In the genomic region with DNA sequence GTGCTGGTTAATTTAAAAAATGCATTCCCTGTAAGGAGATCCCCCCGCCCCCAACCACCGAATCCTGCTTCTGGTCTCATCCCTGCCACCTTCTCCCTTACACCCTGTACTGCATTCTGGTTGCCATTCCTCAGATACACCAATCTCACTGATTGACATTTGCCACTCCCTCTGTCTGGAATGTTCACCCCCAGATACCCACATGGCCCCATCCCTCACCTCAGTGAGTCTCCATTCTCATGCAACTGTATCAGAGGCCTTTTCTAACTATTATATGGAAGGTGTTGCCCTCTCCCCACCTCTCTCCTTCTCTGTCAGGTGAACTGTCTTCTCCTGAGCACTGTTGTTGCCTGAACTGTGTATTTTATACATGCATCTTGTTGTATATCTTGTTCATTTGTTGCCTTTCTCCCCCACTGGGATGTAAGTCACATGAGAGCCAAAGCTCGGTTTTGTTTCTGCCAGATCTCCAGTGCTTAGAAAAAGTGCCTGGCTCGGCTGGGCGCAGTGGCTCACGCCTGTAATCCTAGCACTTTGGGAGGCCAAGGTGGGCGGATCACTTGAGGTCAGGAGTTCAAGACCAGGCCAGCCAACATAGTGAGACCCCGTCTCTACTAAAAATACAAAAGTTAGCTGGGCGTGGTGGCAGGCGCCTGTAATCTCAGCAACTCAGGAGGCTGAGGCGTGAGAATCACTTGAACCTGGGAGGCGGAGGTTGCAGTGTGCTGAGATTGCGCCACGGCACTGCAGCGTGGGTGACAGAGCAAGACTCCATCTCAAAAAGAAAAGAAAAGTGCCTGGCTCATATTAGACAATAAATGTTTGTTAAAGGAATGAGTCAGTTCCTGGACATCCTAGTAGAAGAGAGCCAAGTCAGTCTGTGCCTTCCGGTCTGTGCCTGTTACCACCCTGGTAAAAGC, we compare ENCODE assay signal across 9 cellular contexts.
DNase-seq lines count a peak whose midpoint lies in the region; ATAC-seq and TF ChIP-seq lines count a peak whose summit lies in the region.
"Had no signal": no experiment of that assay in that cellular context is flagged by ENCODE, and none has a peak within 500 bp of the region (broad histone marks: within the 10 kb centered on the region; RNA-seq: fewer than 3 reads in every experiment).

No MANE protein-coding gene starts in this region.

- POLR2A ChIA-PET in CD8-positive, alpha-beta memory T cell (lab: Charles Lee) = no interaction called here

- H3K36me3 Mint-ChIP-seq in CD8-positive, alpha-beta memory T cell = peaks cover 0 to 31% (median 3%) of the 10 kb centered on the region in 3 donors

- H3K27me3 ChIP-seq in CD8-positive, alpha-beta memory T cell (ENCODE audit: insufficient read depth, low read length, poor library complexity, severe bottlenecking) = no peaks in the 10 kb centered on the region
- H3K27me3 ChIP-seq: thyroid gland had no signal

- no peak for DNase-seq in CD8-positive, alpha-beta memory T cell
- DNase-seq in RPMI7951 (ENCODE audit: low read depth) (peak; percentile 79), epithelial cell of esophagus (ENCODE audit: low read depth) (peak; percentile 89), omental fat pad (ENCODE audit: low spot score) (no peak), DMS153 (lab: John Stamatoyannopoulos, UW) (no peak), ureter (ENCODE audit: low spot score) (no peak)
- DNase-seq in NK-92 treated with Interleukin-12 subunit alpha and Interleukin-12 subunit beta, amount 100 ng/mL, for 24 hours (lab: John Stamatoyannopoulos, UW) = no peak

- H3K4me1 Mint-ChIP-seq in CD8-positive, alpha-beta memory T cell = peaks cover 80 to 97% (median 92%) of the 10 kb centered on the region in 3 donors

- H3K27ac Mint-ChIP-seq in CD8-positive, alpha-beta memory T cell = peak overlapping the region in 7 of 8 donors; percentile 40 to 85 (median 73)

- H3K9me3 Mint-ChIP-seq in CD8-positive, alpha-beta memory T cell = no peaks in the 10 kb centered on the region

- H3K4me1 ChIP-seq in CD8-positive, alpha-beta memory T cell (ENCODE audit: insufficient read depth, low read length) = peaks cover 62% of the 10 kb centered on the region

- H3K4me3 Mint-ChIP-seq in CD8-positive, alpha-beta memory T cell = peak overlapping the region; percentile 4 to 79 (median 25)

- CTCF ChIA-PET in CD8-positive, alpha-beta memory T cell (lab: Charles Lee) = no interaction called here

- H3K36me3 ChIP-seq in CD8-positive, alpha-beta memory T cell (ENCODE audit: insufficient read depth, low read length) = no peaks in the 10 kb centered on the region
- H3K36me3 ChIP-seq: thyroid gland had no signal

- peak; percentile 62 for ATAC-seq in omental fat pad (ENCODE audit: low FRiP score)
- no peak for ATAC-seq in HG02678 (IDR thresholded peaks at IDR 0.05; ENCODE audit: unreplicated experiment)

- H3K27ac ChIP-seq in CD8-positive, alpha-beta memory T cell (ENCODE audit: low read depth, low read length) = no peak overlapping the region
- H3K27ac ChIP-seq: thyroid gland had no signal

- no peaks in the 10 kb centered on the region for H3K9me3 ChIP-seq in CD8-positive, alpha-beta memory T cell (ENCODE audit: low read length)
- H3K9me3 ChIP-seq: thyroid gland had no signal

- H3K27me3 Mint-ChIP-seq in CD8-positive, alpha-beta memory T cell = no peaks in the 10 kb centered on the region

- TF ChIP-seq CTCF in epithelial cell of esophagus (IDR thresholded peaks at IDR 0.05; ENCODE audit: insufficient read depth, low read depth, low read length, missing control alignments) (no peak), omental fat pad (IDR thresholded peaks at IDR 0.05) (no peak)

- no peak overlapping the region for H3K4me3 ChIP-seq in CD8-positive, alpha-beta memory T cell (ENCODE audit: low read length)
- H3K4me3 ChIP-seq in epithelial cell of esophagus (ENCODE audit: low read length) = no peak overlapping the region
- H3K4me3 ChIP-seq: thyroid gland had no signal

Comparison
In these comparisons a context has a peak if more than half of its experiments do, and no peak if none do; other contexts are left out.
1. DNase-seq: peak in RPMI7951 (single experiment) and epithelial cell of esophagus (single experiment); none in CD8-positive, alpha-beta memory T cell (0 of 5), omental fat pad (single experiment), NK-92 treated with Interleukin-12 subunit alpha and Interleukin-12 subunit beta, amount 100 ng/mL, for 24 hours (single experiment), DMS153 (single experiment) and ureter (single experiment).